ENCODE assay signal across 2 cellular contexts in genomic region chr17:6456321-6456720, GRCh38.
TF ChIP-seq lines count a peak whose summit lies in the region.

No MANE protein-coding gene starts in this region.

TF ChIP-seq in GM23338, 12 proteins besides CTCF, POLR2A, EP300 and RAD21:
- no peak for TF ChIP-seq ZNF114 (CRISPR knock-in tag; IDR thresholded peaks at IDR 0.05)

TF ChIP-seq in K562, 482 proteins besides CTCF, POLR2A, EP300 and RAD21:
- TF ChIP-seq ZNF347 (CRISPR knock-in tag; IDR thresholded peaks at IDR 0.05; ENCODE audit: low read depth) (no peak), ZNF398 (CRISPR knock-in tag; IDR thresholded peaks at IDR 0.05) (no peak), HDAC2 (IDR thresholded peaks at IDR 0.05) (no peak), ZNF133 (CRISPR knock-in tag; IDR thresholded peaks at IDR 0.05) (no peak), NEUROD1 (IDR thresholded peaks at IDR 0.05; ENCODE audit: borderline replicate concordance, low read depth, low read length, partially characterized antibody) (no peak), ETV1 (tag; conservative IDR thresholded peaks at IDR 0.05; ENCODE audit: low read depth) (no peak), SLC30A9 (CRISPR knock-in tag; IDR thresholded peaks at IDR 0.05) (no peak), PATZ1 (CRISPR knock-in tag; IDR thresholded peaks at IDR 0.05; ENCODE audit: borderline replicate concordance) (no peak), ZNF780A (CRISPR knock-in tag; IDR thresholded peaks at IDR 0.05) (no peak), CBFB (CRISPR knock-in tag; IDR thresholded peaks at IDR 0.05) (no peak), NR1H2 (CRISPR knock-in tag; IDR thresholded peaks at IDR 0.05) (no peak), ZFPM2 (CRISPR knock-in tag; IDR thresholded peaks at IDR 0.05) (no peak), EGR1 (conservative IDR thresholded peaks at IDR 0.05) (no peak), PHF21A (IDR thresholded peaks at IDR 0.05; ENCODE audit: borderline replicate concordance, low read depth) (no peak)
TF ChIP-seq in K562: peak in this region for 0.
